Comparison of ENCODE assay signal across 23 cellular contexts in the genomic region with DNA sequence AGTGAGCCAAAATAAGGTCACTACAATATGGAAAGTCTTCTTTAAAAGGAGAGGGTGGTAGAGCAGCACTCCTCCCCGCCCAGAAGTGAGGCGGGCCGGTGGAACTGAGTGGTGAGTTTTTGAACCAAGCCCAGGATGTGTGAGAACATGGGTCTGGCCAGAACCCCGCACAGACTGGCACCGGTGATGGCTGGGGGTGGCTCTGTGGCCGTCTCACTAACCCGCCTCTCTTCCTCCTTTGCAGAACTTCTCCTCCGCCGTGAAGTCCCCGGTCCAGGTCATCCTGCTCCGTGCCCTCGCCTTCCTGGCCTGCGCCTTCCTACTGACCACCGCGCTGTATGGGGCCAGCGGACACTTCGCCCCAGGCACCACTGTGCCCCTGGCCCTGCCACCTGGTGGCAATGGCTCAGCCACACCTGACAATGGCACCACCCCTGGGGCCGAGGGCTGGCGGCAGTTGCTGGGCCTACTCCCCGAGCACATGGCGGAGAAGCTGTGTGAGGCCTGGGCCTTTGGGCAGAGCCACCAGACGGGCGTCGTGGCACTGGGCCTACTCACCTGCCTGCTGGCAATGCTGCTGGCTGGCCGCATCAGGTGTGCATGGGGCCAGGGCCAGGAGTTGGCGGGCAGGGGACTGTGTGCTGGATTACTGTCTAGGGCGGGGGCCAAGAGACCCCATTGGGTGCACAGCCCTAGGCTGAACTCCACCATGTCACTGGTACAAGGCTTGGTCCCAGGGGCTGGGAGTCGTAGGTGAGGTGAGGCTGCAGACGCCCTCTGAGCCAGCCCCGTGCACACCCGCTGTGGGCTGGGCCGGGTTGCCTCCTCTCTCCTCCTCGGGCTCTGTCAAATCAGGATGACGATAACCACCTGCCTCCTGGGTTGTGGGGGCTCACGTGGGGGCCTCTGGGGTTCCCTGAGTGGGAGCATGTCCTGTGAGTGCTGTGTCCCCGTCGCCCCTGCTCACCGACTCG.
"Had no signal": no experiment of that assay in that cellular context is flagged by ENCODE, and none has a peak within 500 bp of the region (broad histone marks: within the 10 kb centered on the region; RNA-seq: fewer than 3 reads in every experiment).

No MANE protein-coding gene starts in this region.

- H3K4me3 ChIP-seq: lower lobe of right lung, prostate gland, sigmoid colon, testis, tibial artery, upper lobe of left lung had no signal

- H3K27me3 Mint-ChIP-seq: effector memory CD8-positive, alpha-beta T cell had no signal

- H3K4me1 ChIP-seq: lower lobe of right lung, prostate gland, sigmoid colon, tibial artery had no signal

- H3K4me1 Mint-ChIP-seq: immature natural killer cell, natural killer cell, neural crest cell had no signal

- DNase-seq: cerebellar nuclear complex; cortex of kidney; effector memory CD8-positive, alpha-beta T cell; erythroblast; hypothalamus; immature natural killer cell; left ventricle myocardium superior; lower lobe of right lung; natural killer cell; sigmoid colon; stimulated activated CD4-positive, alpha-beta T cell treated with anti-CD3 and anti-CD28 coated beads, Interleukin-4, amount 100 ng/mL, for 4 hours; stimulated activated naive CD4-positive, alpha-beta T cell; substantia nigra; testis; tibial artery had no signal

- H3K27ac ChIP-seq: lower lobe of right lung, prostate gland, sigmoid colon, testis, tibial artery, upper lobe of left lung had no signal

- H3K4me3 Mint-ChIP-seq: effector memory CD8-positive, alpha-beta T cell; immature natural killer cell; natural killer cell; neural crest cell had no signal

- H3K27ac Mint-ChIP-seq: effector memory CD8-positive, alpha-beta T cell; immature natural killer cell; natural killer cell had no signal

- H3K9me3 Mint-ChIP-seq: effector memory CD8-positive, alpha-beta T cell; immature natural killer cell; natural killer cell; neural crest cell had no signal

- H3K27me3 ChIP-seq: sigmoid colon, testis, tibial artery, upper lobe of left lung had no signal

- H3K9me3 ChIP-seq: lower lobe of right lung, prostate gland, sigmoid colon, testis, tibial artery, upper lobe of left lung had no signal

- H3K36me3 Mint-ChIP-seq: immature natural killer cell, natural killer cell had no signal

- FAIRE-seq: endometrium, frontal cortex, keratinocyte, urothelium cell line had no signal

- ATAC-seq: effector memory CD8-positive, alpha-beta T cell; left ventricle myocardium superior; right cardiac atrium had no signal
